ENCODE assay signal across 14 cellular contexts in genomic region chr19:29677001-29677781, GRCh38. TPM values are rescaled to one million over a fixed set of nuclear protein-coding genes. Genes with fewer than 3 reads are reported as not detected.
A peak's percentile ranks its signal among the peaks of the same experiment; 100 is the strongest.
DNase-seq lines count a peak whose midpoint lies in the region; ATAC-seq and TF ChIP-seq lines count a peak whose summit lies in the region.
"Had no signal": no experiment of that assay in that cellular context is flagged by ENCODE, and none has a peak within 500 bp of the region (broad histone marks: within the 10 kb centered on the region; RNA-seq: fewer than 3 reads in every experiment).

No MANE protein-coding gene starts in this region.

- H3K36me3 ChIP-seq in lung (ENCODE audit: control insufficient read depth in 2 of 2, insufficient read depth in 2 of 2, low read length in 2 of 2): peaks cover 14 to 23% of the 10 kb centered on the region in 2 donors
- H3K36me3 ChIP-seq: BE2C, cardiac muscle cell had no signal

- H3K4me3 ChIP-seq in lung: no peak overlapping the region
- H3K4me3 ChIP-seq: cardiac muscle cell, smooth muscle cell had no signal

- 87 to 90% methylated on average over 18 to 23 of the region's 23 CpGs for WGBS in lung, 2 donors

- peak overlapping the region; percentile 93 for H3K27ac Mint-ChIP-seq in activated naive CD4-positive, alpha-beta T cell treated with anti-CD3 and anti-CD28 coated beads, Interleukin-2, amount 50 U/mL, for 24 hours
- H3K27ac Mint-ChIP-seq in type B pancreatic cell: no peak overlapping the region

- no peak for ATAC-seq in lung (ENCODE audit: insufficient read depth, low FRiP score)
- no peak for ATAC-seq in HG02798 (IDR thresholded peaks at IDR 0.05; ENCODE audit: poor library complexity, unreplicated experiment)
- no peak for ATAC-seq in HG02759 (IDR thresholded peaks at IDR 0.05; ENCODE audit: unreplicated experiment)
- ATAC-seq in HG03196 (IDR thresholded peaks at IDR 0.05; ENCODE audit: unreplicated experiment): no peak

- peaks cover 5 to 21% of the 10 kb centered on the region in 2 donors for H3K4me1 ChIP-seq in lung (ENCODE audit: control insufficient read depth in 2 of 2, insufficient read depth in 2 of 2, low read length in 2 of 2)
- H3K4me1 ChIP-seq: BE2C had no signal

- H3K36me3 Mint-ChIP-seq in activated naive CD4-positive, alpha-beta T cell treated with anti-CD3 and anti-CD28 coated beads, Interleukin-2, amount 50 U/mL, for 24 hours: no peaks in the 10 kb centered on the region
- H3K36me3 Mint-ChIP-seq in type B pancreatic cell: no peaks in the 10 kb centered on the region

- no peak for DNase-seq in activated naive CD4-positive, alpha-beta T cell treated with anti-CD3 and anti-CD28 coated beads, Interleukin-2, amount 50 U/mL, for 16 hours
- DNase-seq in lung (ENCODE audit: low spot score) (no peak), type B pancreatic cell (ENCODE audit: extremely low spot score, unreplicated experiment) (no peak)
- DNase-seq: BE2C, foreskin fibroblast, mesenchymal stem cell, NCI-H345 had no signal

- TF ChIP-seq CTCF in lung (IDR thresholded peaks at IDR 0.05; ENCODE audit: control extremely low read depth, extremely low read depth) (no peak), type B pancreatic cell (conservative IDR thresholded peaks at IDR 0.05) (peak; percentile 39)

- no peaks in the 10 kb centered on the region for H3K27me3 Mint-ChIP-seq in activated naive CD4-positive, alpha-beta T cell treated with anti-CD3 and anti-CD28 coated beads, Interleukin-2, amount 50 U/mL, for 24 hours
- no peaks in the 10 kb centered on the region for H3K27me3 Mint-ChIP-seq in type B pancreatic cell

- no peaks in the 10 kb centered on the region for H3K9me3 ChIP-seq in lung (ENCODE audit: control insufficient read depth in 2 of 2, insufficient read depth in 1 of 2, low read length in 1 of 2)
- H3K9me3 ChIP-seq: BE2C had no signal

- H3K9me3 Mint-ChIP-seq in activated naive CD4-positive, alpha-beta T cell treated with anti-CD3 and anti-CD28 coated beads, Interleukin-2, amount 50 U/mL, for 24 hours: no peaks in the 10 kb centered on the region
- no peaks in the 10 kb centered on the region for H3K9me3 Mint-ChIP-seq in type B pancreatic cell

- peaks cover 84% of the 10 kb centered on the region for H3K4me1 Mint-ChIP-seq in activated naive CD4-positive, alpha-beta T cell treated with anti-CD3 and anti-CD28 coated beads, Interleukin-2, amount 50 U/mL, for 24 hours
- peaks cover 5% of the 10 kb centered on the region for H3K4me1 Mint-ChIP-seq in type B pancreatic cell (ENCODE audit: unreplicated experiment)

- no peaks in the 10 kb centered on the region for H3K27me3 ChIP-seq in lung (ENCODE audit: control insufficient read depth, insufficient read depth)
- H3K27me3 ChIP-seq: BE2C, cardiac muscle cell had no signal

- H3K27ac ChIP-seq in angular gyrus (ENCODE audit: low read depth, low read length) (peak overlapping the region; percentile 98), lung (ENCODE audit: low read depth in 1 of 2, low read length in 1 of 2) (peak overlapping the region; percentile 18 to 50)
- H3K27ac ChIP-seq: cardiac muscle cell had no signal

- H3K4me3 Mint-ChIP-seq in activated naive CD4-positive, alpha-beta T cell treated with anti-CD3 and anti-CD28 coated beads, Interleukin-2, amount 50 U/mL, for 24 hours: peak overlapping the region; percentile 7
- no peak overlapping the region for H3K4me3 Mint-ChIP-seq in type B pancreatic cell

RNA-seq across cellular contexts. Expression of gene PLEKHF1, which starts 11.9 kb away (rescaled TPM):
- total RNA-seq in lung (10 to 100 TPM in 1 of 2 donors, 1 to 10 TPM in 1; 5.7 to 13.2 TPM), type B pancreatic cell (ENCODE audit: low replicate concordance) (6.3 and 16.9 TPM in 2 replicates)
- 10 to 100 TPM in 1 of 2 donors, 1 to 10 TPM in 1; 8.9 to 11.9 TPM for polyA plus RNA-seq in lung

RNA-seq across cellular contexts. Expression of gene C19orf12, which starts 37.9 kb away (rescaled TPM):
- 10 to 100 TPM; 19.3 to 26.0 TPM for total RNA-seq in lung
- 10 to 100 TPM; 11.4 to 16.1 TPM for polyA plus RNA-seq in lung
- 18.0 and 23.9 TPM in 2 replicates for total RNA-seq in type B pancreatic cell (ENCODE audit: low replicate concordance)
